9 cellular contexts compared by ENCODE assay signal in the genomic region with DNA sequence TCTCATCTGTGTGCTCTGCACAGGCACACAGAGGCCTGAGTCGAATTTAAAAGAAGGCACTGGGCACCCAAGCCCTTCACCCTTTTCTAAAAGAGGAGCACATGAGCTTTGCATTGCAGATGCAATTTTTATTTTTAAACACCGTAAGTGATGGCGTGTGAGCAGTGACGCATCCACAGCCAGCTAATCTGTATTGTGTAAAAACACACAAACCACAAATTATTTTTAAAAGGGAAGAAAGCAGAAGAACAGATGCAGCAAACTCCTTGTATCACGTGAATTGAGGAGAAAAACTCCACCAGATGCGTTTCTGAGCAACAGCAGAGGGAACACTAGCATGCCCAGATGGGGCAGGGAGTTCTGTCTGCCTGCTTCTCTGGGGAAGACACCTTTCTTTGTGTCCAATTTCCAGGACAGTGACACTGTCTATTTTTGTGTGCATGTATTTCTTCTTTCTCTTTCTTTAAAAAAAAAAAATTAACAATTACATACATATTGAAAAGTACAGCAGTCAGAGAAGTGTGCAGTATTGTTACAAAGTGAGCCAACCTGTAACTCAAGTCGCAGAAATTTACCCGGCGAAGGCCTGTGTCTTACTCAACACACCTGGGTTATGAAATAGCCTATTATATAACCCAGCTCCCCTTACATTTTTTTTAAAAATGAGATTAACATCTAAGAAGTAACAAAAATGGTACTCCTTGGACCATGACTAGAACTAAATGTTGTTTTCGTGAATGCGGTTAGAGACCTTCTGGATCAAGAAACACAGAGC. TPM values are rescaled to one million over a fixed set of nuclear protein-coding genes. Genes with fewer than 3 reads are reported as not detected.
A peak's percentile ranks its signal among the peaks of the same experiment; 100 is the strongest.
DNase-seq lines count a peak whose midpoint lies in the region; ATAC-seq lines count a peak whose summit lies in the region.
"Had no signal": no experiment of that assay in that cellular context is flagged by ENCODE, and none has a peak within 500 bp of the region (broad histone marks: within the 10 kb centered on the region; RNA-seq: fewer than 3 reads in every experiment).

No MANE protein-coding gene starts in this region.

- no peaks in the 10 kb centered on the region for H3K36me3 ChIP-seq in KOPT-K1 (ENCODE audit: insufficient read depth, low read length)

- ATAC-seq in GM18517 (IDR thresholded peaks at IDR 0.05; ENCODE audit: unreplicated experiment) = peak; percentile 43
- peak; percentile 14 for ATAC-seq in effector memory CD8-positive, alpha-beta T cell (replicated peaks)
- no peak for ATAC-seq in HG03139 (IDR thresholded peaks at IDR 0.05; ENCODE audit: unreplicated experiment)
- ATAC-seq: T-cell had no signal

- H3K9me3 Mint-ChIP-seq in effector memory CD8-positive, alpha-beta T cell = no peaks in the 10 kb centered on the region
- H3K9me3 Mint-ChIP-seq: T-cell had no signal

- H3K4me3 ChIP-seq in skeletal muscle cell (ENCODE audit: low read depth, low read length) = no peak overlapping the region

- H3K27me3 Mint-ChIP-seq in effector memory CD8-positive, alpha-beta T cell = peaks cover 0 to 5% of the 10 kb centered on the region in 2 donors
- H3K27me3 Mint-ChIP-seq: T-cell had no signal

- H3K4me3 Mint-ChIP-seq in effector memory CD8-positive, alpha-beta T cell = no peak overlapping the region
- H3K4me3 Mint-ChIP-seq: T-cell had no signal

- no peaks in the 10 kb centered on the region for H3K4me1 Mint-ChIP-seq in effector memory CD8-positive, alpha-beta T cell (ENCODE audit: low read depth in 2 of 2)
- H3K4me1 Mint-ChIP-seq: T-cell had no signal

- H3K9me3 ChIP-seq in KOPT-K1 (ENCODE audit: insufficient read depth, low read length, poor library complexity, severe bottlenecking) = no peaks in the 10 kb centered on the region

- H3K27ac ChIP-seq in KOPT-K1 (ENCODE audit: low read depth, low read length, poor library complexity, severe bottlenecking) = peak overlapping the region; percentile 12

- H3K36me3 Mint-ChIP-seq in effector memory CD8-positive, alpha-beta T cell (ENCODE audit: insufficient read depth) = peaks cover 3% of the 10 kb centered on the region
- H3K36me3 Mint-ChIP-seq: T-cell had no signal

- DNase-seq in effector memory CD8-positive, alpha-beta T cell = no peak
- DNase-seq in skeletal muscle cell (ENCODE audit: low read depth) (peak; percentile 60), SK-N-DZ (ENCODE audit: low spot score) (no peak), mesenteric fat pad (ENCODE audit: low spot score) (no peak)
- DNase-seq in effector CD4-positive, alpha-beta T cell = no peak

- H3K27ac Mint-ChIP-seq in effector memory CD8-positive, alpha-beta T cell = no peak overlapping the region
- H3K27ac Mint-ChIP-seq: T-cell had no signal

RNA-seq across cellular contexts. Expression of a gene that starts 39.2 kb away (rescaled TPM):
- polyA plus RNA-seq in SK-N-DZ (2014; cell fraction: cytosol; rRNA removed) = 3.6 and 4.0 TPM in 2 replicates
- polyA plus RNA-seq in SK-N-DZ (2014; cell fraction: nucleus; rRNA removed) = 5.8 and 9.8 TPM in 2 replicates
- total RNA-seq in mesenteric fat pad = 18.5 TPM
